ENCODE assay signal across 8 cellular contexts in genomic region chr6:118894425-118895240, GRCh38. TPM values are rescaled to one million over a fixed set of nuclear protein-coding genes. Genes with fewer than 3 reads are reported as not detected.
A peak's percentile ranks its signal among the peaks of the same experiment; 100 is the strongest.
DNase-seq lines count a peak whose midpoint lies in the region; ATAC-seq and TF ChIP-seq lines count a peak whose summit lies in the region.

No MANE protein-coding gene starts in this region.

- no peaks in the 10 kb centered on the region for H3K27me3 Mint-ChIP-seq in activated T-helper 2 cell treated with anti-CD3 and anti-CD28 coated beads, Interferon-gamma antibody, Interleukin-2, Interleukin-4, amounts not matched to agents 10 μg/mL and 5 μg/mL and 100 μg/mL, durations not matched to agents 14 hours and 24 hours and 36 hours (ENCODE audit: low read depth)

- H3K79me2 ChIP-seq in PC-9 (ENCODE audit: low read depth) (peaks cover 90% of the 10 kb centered on the region), neural cell (replicated peaks; ENCODE audit: insufficient read depth, low read length) (peaks cover 47% of the 10 kb centered on the region)

- peak; percentile 43 for ATAC-seq in HG03354 (IDR thresholded peaks at IDR 0.05; ENCODE audit: poor library complexity, severe bottlenecking, unreplicated experiment)

- no peaks in the 10 kb centered on the region for H3K9me3 Mint-ChIP-seq in activated T-helper 2 cell treated with anti-CD3 and anti-CD28 coated beads, Interferon-gamma antibody, Interleukin-2, Interleukin-4, amounts not matched to agents 10 μg/mL and 5 μg/mL and 100 μg/mL, durations not matched to agents 14 hours and 24 hours and 36 hours

- intact Hi-C loops in PC-9 (cut with micrococcal nuclease; ENCODE audit: unreplicated experiment) = loop anchor here (1.0 to 10.0 kb wide), 6 partner anchors 40 to 330 kb away; partner anchors contain the start of gene CEP85L
- intact Hi-C loops in activated T-helper 2 cell treated with anti-CD3 and anti-CD28 coated beads, Interferon-gamma antibody, Interleukin-2, Interleukin-4, amounts not matched to agents 10 μg/mL and 5 μg/mL and 100 μg/mL, durations not matched to agents 14 hours and 24 hours and 36 hours (cut with micrococcal nuclease) = loop anchor here (1.0 to 10.0 kb wide), 10 partner anchors 41 to 1292 kb away; partner anchors contain the start of genes CEP85L, GOPC, MAN1A1 and MCM9

- H3F3A ChIP-seq in PC-9 (ENCODE audit: insufficient read depth, low read depth) = peaks cover 18% of the 10 kb centered on the region
- H3F3A ChIP-seq in neural cell (ENCODE audit: insufficient read depth, low read length, poor library complexity, severe bottlenecking) = peaks cover under 1% of the 10 kb centered on the region

- H3K27me3 ChIP-seq in PC-9 (ENCODE audit: insufficient read depth, low read depth) (no peaks in the 10 kb centered on the region), neural cell (ENCODE audit: insufficient read depth, low read depth, low read length) (no peaks in the 10 kb centered on the region), stomach smooth muscle (ENCODE audit: control insufficient read depth in 1 of 2, insufficient read depth in 2 of 2, low read length in 2 of 2) (no peaks in the 10 kb centered on the region)

- peak; percentile 82 for TF ChIP-seq POLR2A in GM19193 (IDR thresholded peaks at IDR 0.05; ENCODE audit: extremely low read depth, insufficient read depth, insufficient read length)

- peak overlapping the region; percentile 89 for H3K9ac ChIP-seq in neural cell (ENCODE audit: low read length)
- H3K9ac ChIP-seq in stomach smooth muscle (ENCODE audit: low read length in 2 of 2) = peak overlapping the region; percentile 55 to 76

- H4K20me1 ChIP-seq in PC-9 (ENCODE audit: insufficient read depth) (no peaks in the 10 kb centered on the region), neural cell (ENCODE audit: insufficient read depth) (no peaks in the 10 kb centered on the region)

- peaks cover 19% of the 10 kb centered on the region for H3K36me3 ChIP-seq in PC-9 (ENCODE audit: low read depth)
- no peaks in the 10 kb centered on the region for H3K36me3 ChIP-seq in neural cell (ENCODE audit: insufficient read depth, low read length)
- H3K36me3 ChIP-seq in stomach smooth muscle (ENCODE audit: control insufficient read depth in 2 of 2, insufficient read depth in 2 of 2, low read length in 2 of 2) = peaks cover 0 to 3% of the 10 kb centered on the region in 2 donors

- H3K4me2 ChIP-seq in PC-9 = peak overlapping the region; percentile 79
- H3K4me2 ChIP-seq in neural cell (ENCODE audit: low read length) = no peak overlapping the region

- H3K36me3 Mint-ChIP-seq in activated T-helper 2 cell treated with anti-CD3 and anti-CD28 coated beads, Interferon-gamma antibody, Interleukin-2, Interleukin-4, amounts not matched to agents 10 μg/mL and 5 μg/mL and 100 μg/mL, durations not matched to agents 14 hours and 24 hours and 36 hours (ENCODE audit: low read depth) = peaks cover 22% of the 10 kb centered on the region

- H3K27ac ChIP-seq in PC-9 = peak overlapping the region; percentile 95
- peak overlapping the region; percentile 80 for H3K27ac ChIP-seq in neural cell (ENCODE audit: low read length)
- H3K27ac ChIP-seq in stomach smooth muscle (ENCODE audit: low read length) = peak overlapping the region; percentile 79

- H3K9me2 ChIP-seq in PC-9 (ENCODE audit: insufficient read depth) (no peaks in the 10 kb centered on the region), neural cell (ENCODE audit: insufficient read depth, low read length) (no peaks in the 10 kb centered on the region)

- TF ChIP-seq EP300 in neural cell (conservative IDR thresholded peaks at IDR 0.05; ENCODE audit: poor library complexity, severe bottlenecking) = no peak

- peaks cover 37% of the 10 kb centered on the region for H3K4me1 ChIP-seq in PC-9 (replicated peaks; ENCODE audit: insufficient read depth)
- no peaks in the 10 kb centered on the region for H3K4me1 ChIP-seq in stomach smooth muscle (ENCODE audit: control insufficient read depth, insufficient read depth, low read length)

- peak overlapping the region; percentile 96 for H3K27ac Mint-ChIP-seq in activated T-helper 2 cell treated with anti-CD3 and anti-CD28 coated beads, Interferon-gamma antibody, Interleukin-2, Interleukin-4, amounts not matched to agents 10 μg/mL and 5 μg/mL and 100 μg/mL, durations not matched to agents 14 hours and 24 hours and 36 hours

- peak overlapping the region; percentile 88 for H3K4me3 Mint-ChIP-seq in activated T-helper 2 cell treated with anti-CD3 and anti-CD28 coated beads, Interferon-gamma antibody, Interleukin-2, Interleukin-4, amounts not matched to agents 10 μg/mL and 5 μg/mL and 100 μg/mL, durations not matched to agents 14 hours and 24 hours and 36 hours (ENCODE audit: low read depth)

- peak overlapping the region; percentile 92 for H3K4me3 ChIP-seq in PC-9
- peak overlapping the region; percentile 87 for H3K4me3 ChIP-seq in fibroblast of the aortic adventitia (ENCODE audit: low read depth, low read length)
- H3K4me3 ChIP-seq in neural cell (ENCODE audit: low read length) = peak overlapping the region; percentile 83
- H3K4me3 ChIP-seq in stomach smooth muscle (ENCODE audit: low read length in 2 of 2) = peak overlapping the region; percentile 66 to 89

- H3K4me1 Mint-ChIP-seq in activated T-helper 2 cell treated with anti-CD3 and anti-CD28 coated beads, Interferon-gamma antibody, Interleukin-2, Interleukin-4, amounts not matched to agents 10 μg/mL and 5 μg/mL and 100 μg/mL, durations not matched to agents 14 hours and 24 hours and 36 hours (ENCODE audit: low read depth) = peaks cover 48% of the 10 kb centered on the region

- no peak for TF ChIP-seq RAD21 in neural cell (conservative IDR thresholded peaks at IDR 0.05)

- POLR2A ChIA-PET in PC-9 (lab: Charles Lee; ENCODE audit: unreplicated experiment) = no interaction called here

- CTCF ChIA-PET in PC-9 (lab: Charles Lee) = no interaction called here

- H2AFZ ChIP-seq in PC-9 = peak overlapping the region; percentile 76
- H2AFZ ChIP-seq in neural cell (ENCODE audit: low read depth, low read length) = no peak overlapping the region

- TSS peak; percentile 74 for BruUV-seq in PC-9 (replicated peaks; lab: Mats Ljungman, UMichigan)

- no peak for TF ChIP-seq CTCF in PC-9 (conservative IDR thresholded peaks at IDR 0.05)
- TF ChIP-seq CTCF in fibroblast of the aortic adventitia (IDR thresholded peaks at IDR 0.05; ENCODE audit: insufficient read depth, low read length) = peak; percentile 39
- TF ChIP-seq CTCF in neural cell (IDR thresholded peaks at IDR 0.05; ENCODE audit: poor library complexity, severe bottlenecking) = no peak

- DNase-seq in C1 segment of cervical spinal cord (lab: John Stamatoyannopoulos, UW) (peak in 13 of 14 donors; percentile 12 to 87 (median 70)), PC-9 (peak; percentile 55 to 58), fibroblast of the aortic adventitia (ENCODE audit: low read depth) (peak; percentile 58)
- peak; percentile 69 for DNase-seq in activated T-helper 2 cell treated with anti-CD3 and anti-CD28 coated beads, Interferon-gamma antibody, Interleukin-2, Interleukin-4, amounts not matched to agents 10 μg/mL and 5 μg/mL and 100 μg/mL, durations not matched to agents 14 hours and 24 hours and 36 hours (ENCODE audit: low spot score)

- no peaks in the 10 kb centered on the region for H3K9me3 ChIP-seq in PC-9 (ENCODE audit: insufficient read depth, low read depth)
- H3K9me3 ChIP-seq in neural cell (ENCODE audit: low read length) = no peaks in the 10 kb centered on the region
- no peaks in the 10 kb centered on the region for H3K9me3 ChIP-seq in stomach smooth muscle (ENCODE audit: control insufficient read depth in 2 of 2, low read length in 2 of 2)

TF ChIP-seq in neural cell, 6 proteins besides CTCF, POLR2A, EP300 and RAD21:
- peak; percentile 53 for TF ChIP-seq MXI1 (conservative IDR thresholded peaks at IDR 0.05; ENCODE audit: poor library complexity, severe bottlenecking)
- TF ChIP-seq POLR2AphosphoS5 (IDR thresholded peaks at IDR 0.05) = peak; percentile 39
- TF ChIP-seq, protein P1, sequence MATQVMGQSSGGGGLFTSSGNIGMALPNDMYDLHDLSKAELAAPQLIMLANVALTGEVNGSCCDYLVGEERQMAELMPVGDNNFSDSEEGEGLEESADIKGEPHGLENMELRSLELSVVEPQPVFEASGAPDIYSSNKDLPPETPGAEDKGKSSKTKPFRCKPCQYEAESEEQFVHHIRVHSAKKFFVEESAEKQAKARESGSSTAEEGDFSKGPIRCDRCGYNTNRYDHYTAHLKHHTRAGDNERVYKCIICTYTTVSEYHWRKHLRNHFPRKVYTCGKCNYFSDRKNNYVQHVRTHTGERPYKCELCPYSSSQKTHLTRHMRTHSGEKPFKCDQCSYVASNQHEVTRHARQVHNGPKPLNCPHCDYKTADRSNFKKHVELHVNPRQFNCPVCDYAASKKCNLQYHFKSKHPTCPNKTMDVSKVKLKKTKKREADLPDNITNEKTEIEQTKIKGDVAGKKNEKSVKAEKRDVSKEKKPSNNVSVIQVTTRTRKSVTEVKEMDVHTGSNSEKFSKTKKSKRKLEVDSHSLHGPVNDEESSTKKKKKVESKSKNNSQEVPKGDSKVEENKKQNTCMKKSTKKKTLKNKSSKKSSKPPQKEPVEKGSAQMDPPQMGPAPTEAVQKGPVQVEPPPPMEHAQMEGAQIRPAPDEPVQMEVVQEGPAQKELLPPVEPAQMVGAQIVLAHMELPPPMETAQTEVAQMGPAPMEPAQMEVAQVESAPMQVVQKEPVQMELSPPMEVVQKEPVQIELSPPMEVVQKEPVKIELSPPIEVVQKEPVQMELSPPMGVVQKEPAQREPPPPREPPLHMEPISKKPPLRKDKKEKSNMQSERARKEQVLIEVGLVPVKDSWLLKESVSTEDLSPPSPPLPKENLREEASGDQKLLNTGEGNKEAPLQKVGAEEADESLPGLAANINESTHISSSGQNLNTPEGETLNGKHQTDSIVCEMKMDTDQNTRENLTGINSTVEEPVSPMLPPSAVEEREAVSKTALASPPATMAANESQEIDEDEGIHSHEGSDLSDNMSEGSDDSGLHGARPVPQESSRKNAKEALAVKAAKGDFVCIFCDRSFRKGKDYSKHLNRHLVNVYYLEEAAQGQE (IDR thresholded peaks at IDR 0.05; ENCODE audit: borderline replicate concordance) = no peak

RNA-seq across cellular contexts. Expression of gene ASF1A, which starts 0.7 kb away (rescaled TPM):
- total RNA-seq in PC-9 (2021) (25.7 and 39.5 TPM in 2 replicates), fibroblast of the aortic adventitia (ENCODE audit: low replicate concordance) (13.7 and 26.1 TPM in 2 replicates)
- total RNA-seq in activated T-helper 2 cell treated with anti-CD3 and anti-CD28 coated beads, Interferon-gamma antibody, Interleukin-2, Interleukin-4, amounts not matched to agents 10 μg/mL and 5 μg/mL and 100 μg/mL, durations not matched to agents 14 hours and 24 hours and 36 hours = 33.9 and 34.1 TPM in 2 replicates
- 49.4 and 65.6 TPM in 2 replicates for polyA plus RNA-seq in neural cell
- 58.6 and 61.1 TPM in 2 replicates for polyA minus RNA-seq in neural cell

RNA-seq across cellular contexts. Expression of gene MCM9, which starts 40.3 kb away (rescaled TPM):
- total RNA-seq in PC-9 (2021) (14.4 and 18.1 TPM in 2 replicates), fibroblast of the aortic adventitia (ENCODE audit: low replicate concordance) (11.2 and 11.4 TPM in 2 replicates)
- total RNA-seq in activated T-helper 2 cell treated with anti-CD3 and anti-CD28 coated beads, Interferon-gamma antibody, Interleukin-2, Interleukin-4, amounts not matched to agents 10 μg/mL and 5 μg/mL and 100 μg/mL, durations not matched to agents 14 hours and 24 hours and 36 hours = 18.6 and 21.1 TPM in 2 replicates
- 7.8 TPM in 2 replicates for polyA plus RNA-seq in neural cell
- 4.9 and 8.0 TPM in 2 replicates for polyA minus RNA-seq in neural cell

Comparison
In these comparisons a context has a peak if more than half of its experiments do, and no peak if none do; other contexts are left out.
1. Peak in every context shown above with its lines: DNase-seq, ATAC-seq, H3K4me3 ChIP-seq and H3K27ac ChIP-seq.